In genomic region chr15:65580287-65580686, GRCh38 we compare ENCODE assay signal across 9 cellular contexts. TPM values are rescaled to one million over a fixed set of nuclear protein-coding genes. Genes with fewer than 3 reads are reported as not detected.
DNase-seq lines count a peak whose midpoint lies in the region; ATAC-seq, FAIRE-seq and TF ChIP-seq lines count a peak whose summit lies in the region.
"Had no signal": no experiment of that assay in that cellular context is flagged by ENCODE, and none has a peak within 500 bp of the region (broad histone marks: within the 10 kb centered on the region; RNA-seq: fewer than 3 reads in every experiment).

No MANE protein-coding gene starts in this region.

- H3K4me1 ChIP-seq in A549 = peaks cover 23% of the 10 kb centered on the region
- H3K4me1 ChIP-seq in hepatocyte (ENCODE audit: insufficient read depth) = peaks cover 3% of the 10 kb centered on the region
- H3K4me1 ChIP-seq in sigmoid colon = no peaks in the 10 kb centered on the region

- TF ChIP-seq POLR2A in A549 (IDR thresholded peaks at IDR 0.05; ENCODE audit: low read length) = no peak
- TF ChIP-seq POLR2A in sigmoid colon (IDR thresholded peaks at IDR 0.05) = no peak

- CTCF ChIA-PET in A549 (lab: Yijun Ruan, JAX) = interaction anchor here (0.9 to 2.7 kb wide), 5 partner anchors 16 to 195 kb away, joined by 3 to 17 read pairs (median 4); no protein-coding TSS in a partner anchor
- CTCF ChIA-PET in activated CD8-positive, alpha-beta T cell treated with anti-CD3 and anti-CD28 coated beads, Interleukin-2, amount 10 ng/mL, durations not matched to agents 7 days and 5 days (lab: Charles Lee) = interaction anchor here (0.8 kb wide), 1 partner anchor 11 kb away, joined by 3 read pairs; no protein-coding TSS in a partner anchor
- CTCF ChIA-PET in activated CD4-positive, alpha-beta T cell treated with anti-CD3 and anti-CD28 coated beads, Interleukin-2, amount 10 ng/mL, durations not matched to agents 7 days and 5 days (lab: Charles Lee) = interaction anchor here (0.8 to 1.6 kb wide), 2 partner anchors 10 to 31 kb away, joined by 3 to 6 read pairs; no protein-coding TSS in a partner anchor

- no peaks in the 10 kb centered on the region for H3K9me2 ChIP-seq in hepatocyte (replicated peaks; ENCODE audit: insufficient read depth)

- no peaks in the 10 kb centered on the region for H3K36me3 ChIP-seq in hepatocyte (replicated peaks; ENCODE audit: insufficient read depth, low read depth)
- peaks cover 12 to 100% (median 24%) of the 10 kb centered on the region in 4 donors for H3K36me3 ChIP-seq in sigmoid colon

- no peaks in the 10 kb centered on the region for H3K79me2 ChIP-seq in hepatocyte

- intact Hi-C loops in sigmoid colon (cut with DNase I) = no loop called here

- H3K9me3 Mint-ChIP-seq in activated CD8-positive, alpha-beta T cell treated with anti-CD3 and anti-CD28 coated beads, Interleukin-2, amount 10 ng/mL, durations not matched to agents 7 days and 5 days (ENCODE audit: insufficient read depth) = no peaks in the 10 kb centered on the region
- H3K9me3 Mint-ChIP-seq in activated CD4-positive, alpha-beta T cell treated with anti-CD3 and anti-CD28 coated beads, Interleukin-2, amount 10 ng/mL, durations not matched to agents 7 days and 5 days = no peaks in the 10 kb centered on the region

- H3K4me2 ChIP-seq in A549 (peak overlapping the region; percentile 16), hepatocyte (no peak overlapping the region)

- FAIRE-seq in A549 (lab: Jason Lieb, UNC) = no peak
- FAIRE-seq: HTR-8/SVneo had no signal

- no peak overlapping the region for H2AFZ ChIP-seq in hepatocyte

- no peaks in the 10 kb centered on the region for H3K27me3 Mint-ChIP-seq in activated CD8-positive, alpha-beta T cell treated with anti-CD3 and anti-CD28 coated beads, Interleukin-2, amount 10 ng/mL, durations not matched to agents 7 days and 5 days (ENCODE audit: low read depth)
- no peaks in the 10 kb centered on the region for H3K27me3 Mint-ChIP-seq in activated CD4-positive, alpha-beta T cell treated with anti-CD3 and anti-CD28 coated beads, Interleukin-2, amount 10 ng/mL, durations not matched to agents 7 days and 5 days

- peak; percentile 81 to 82 for ATAC-seq in A549
- no peak for ATAC-seq in activated CD8-positive, alpha-beta T cell treated with anti-CD3 and anti-CD28 coated beads, Interleukin-2, amount 10 ng/mL, durations not matched to agents 7 days and 5 days

- H3K4me3 Mint-ChIP-seq in activated CD8-positive, alpha-beta T cell treated with anti-CD3 and anti-CD28 coated beads, Interleukin-2, amount 10 ng/mL, durations not matched to agents 7 days and 5 days = no peak overlapping the region
- H3K4me3 Mint-ChIP-seq in activated CD4-positive, alpha-beta T cell treated with anti-CD3 and anti-CD28 coated beads, Interleukin-2, amount 10 ng/mL, durations not matched to agents 7 days and 5 days = no peak overlapping the region

- TF ChIP-seq CTCF in A549 (IDR thresholded peaks at IDR 0.05) (no peak), hepatocyte (IDR thresholded peaks at IDR 0.05; ENCODE audit: poor library complexity) (no peak), sigmoid colon (IDR thresholded peaks at IDR 0.05) (no peak)

- TF ChIP-seq EP300 in A549 (IDR thresholded peaks at IDR 0.05) (no peak), sigmoid colon (IDR thresholded peaks at IDR 0.05) (no peak)

- no peaks in the 10 kb centered on the region for H4K20me1 ChIP-seq in hepatocyte (ENCODE audit: insufficient read depth, poor library complexity, severe bottlenecking)

- H3K27me3 ChIP-seq in hepatocyte (no peaks in the 10 kb centered on the region), sigmoid colon (no peaks in the 10 kb centered on the region)

- peak overlapping the region; percentile 52 for H3K27ac Mint-ChIP-seq in activated CD8-positive, alpha-beta T cell treated with anti-CD3 and anti-CD28 coated beads, Interleukin-2, amount 10 ng/mL, durations not matched to agents 7 days and 5 days
- no peak overlapping the region for H3K27ac Mint-ChIP-seq in activated CD4-positive, alpha-beta T cell treated with anti-CD3 and anti-CD28 coated beads, Interleukin-2, amount 10 ng/mL, durations not matched to agents 7 days and 5 days

- TF ChIP-seq RAD21 in A549 (conservative IDR thresholded peaks at IDR 0.05 in 1 of 2, IDR thresholded peaks at IDR 0.05 in 1 of 2) = no peak

- no peaks in the 10 kb centered on the region for H3K9me3 ChIP-seq in A549
- H3K9me3 ChIP-seq in hepatocyte (ENCODE audit: low read depth) = no peaks in the 10 kb centered on the region
- H3K9me3 ChIP-seq in sigmoid colon = no peaks in the 10 kb centered on the region

- no peak overlapping the region for H3K4me3 ChIP-seq in A549
- H3K4me3 ChIP-seq in hepatocyte = no peak overlapping the region
- H3K4me3 ChIP-seq in sigmoid colon = no peak overlapping the region

- H3K27ac ChIP-seq in A549 (peak overlapping the region in 1 of 2 experiments; percentile 19; a peak in 1 of 6 replicates), hepatocyte (peak overlapping the region; percentile 42), sigmoid colon (no peak overlapping the region)

- peak; percentile 46 to 50 for DNase-seq in A549 (ENCODE audit: low read depth in 1 of 2, low spot score in 1 of 2)
- peak; percentile 82 for DNase-seq in GM03348 (ENCODE audit: low spot score)
- no peak for DNase-seq in activated CD8-positive, alpha-beta T cell treated with anti-CD3 and anti-CD28 coated beads, Interleukin-2, amount 10 ng/mL, durations not matched to agents 7 days and 5 days
- DNase-seq in hepatocyte (ENCODE audit: low spot score) = peak; percentile 31
- no peak for DNase-seq in NCI-H187 treated with DMSO at 0.1 percent for 48 hours (lab: John Stamatoyannopoulos, UW)
- DNase-seq in activated CD4-positive, alpha-beta T cell treated with anti-CD3 and anti-CD28 coated beads, Interleukin-2, amount 10 ng/mL, durations not matched to agents 7 days and 5 days = no peak
- DNase-seq in GF-D8 (lab: John Stamatoyannopoulos, UW) = no peak
- DNase-seq in sigmoid colon = no peak

- POLR2A ChIA-PET in A549 (lab: Yijun Ruan, JAX) = interaction anchor here (1.2 kb wide), 2 partner anchors 31 to 289 kb away, joined by 4 to 9 read pairs; partner anchors contain the start of genes INTS14 and RAB11A
- POLR2A ChIA-PET in activated CD8-positive, alpha-beta T cell treated with anti-CD3 and anti-CD28 coated beads, Interleukin-2, amount 10 ng/mL, durations not matched to agents 7 days and 5 days (lab: Charles Lee) = interaction anchor here (1.0 kb wide), 1 partner anchor 63 kb away, joined by 3 read pairs; the partner anchor contains the start of gene DPP8
- POLR2A ChIA-PET in activated CD4-positive, alpha-beta T cell treated with anti-CD3 and anti-CD28 coated beads, Interleukin-2, amount 10 ng/mL, durations not matched to agents 7 days and 5 days (lab: Charles Lee) = no interaction called here

- peaks cover 65% of the 10 kb centered on the region for H3K36me3 Mint-ChIP-seq in activated CD8-positive, alpha-beta T cell treated with anti-CD3 and anti-CD28 coated beads, Interleukin-2, amount 10 ng/mL, durations not matched to agents 7 days and 5 days (ENCODE audit: low read depth)
- H3K36me3 Mint-ChIP-seq in activated CD4-positive, alpha-beta T cell treated with anti-CD3 and anti-CD28 coated beads, Interleukin-2, amount 10 ng/mL, durations not matched to agents 7 days and 5 days (ENCODE audit: low read depth) = peaks cover 74% of the 10 kb centered on the region

- H3K4me1 Mint-ChIP-seq in activated CD8-positive, alpha-beta T cell treated with anti-CD3 and anti-CD28 coated beads, Interleukin-2, amount 10 ng/mL, durations not matched to agents 7 days and 5 days (ENCODE audit: low read depth) = peaks cover 28% of the 10 kb centered on the region
- H3K4me1 Mint-ChIP-seq in activated CD4-positive, alpha-beta T cell treated with anti-CD3 and anti-CD28 coated beads, Interleukin-2, amount 10 ng/mL, durations not matched to agents 7 days and 5 days = peaks cover 31% of the 10 kb centered on the region

RNA-seq across cellular contexts. Expression of gene INTS14, which starts 30.6 kb away (rescaled TPM):
- 81.4 and 82.1 TPM in 2 replicates for polyA plus RNA-seq in A549 (2011; rRNA removed)
- polyA plus RNA-seq in A549 (2012; cell fraction: cytosol; rRNA removed) = 41.1 and 47.1 TPM in 2 replicates
- 41.1 and 51.9 TPM in 2 replicates for polyA plus RNA-seq in A549 (2012; cell fraction: nucleus; rRNA removed)
- polyA plus RNA-seq in A549 (2017; fragmentation: RNase III; extraction: RNeasy Plus Mini Kit Qiagen cat#74134 plus additional on column Dnase treatment) = 36.6 to 40.0 TPM (median 38.1 TPM) in 3 replicates
- polyA minus RNA-seq in A549 (2011; rRNA and poly(A)+ RNA removed) = 56.3 and 68.0 TPM in 2 replicates
- total RNA-seq in activated CD8-positive, alpha-beta T cell treated with anti-CD3 and anti-CD28 coated beads, Interleukin-2, amount 10 ng/mL, durations not matched to agents 7 days and 5 days = 10 to 100 TPM; 41.2 to 43.5 TPM
- total RNA-seq in hepatocyte = 41.6 and 45.7 TPM in 2 replicates
- polyA plus RNA-seq in hepatocyte = 25.5 and 28.6 TPM in 2 replicates
- 10 to 100 TPM; 38.4 to 46.8 TPM for total RNA-seq in activated CD4-positive, alpha-beta T cell treated with anti-CD3 and anti-CD28 coated beads, Interleukin-2, amount 10 ng/mL, durations not matched to agents 7 days and 5 days
- total RNA-seq in sigmoid colon = 10 to 100 TPM; 19.5 to 26.0 (median 24.7) TPM
- polyA plus RNA-seq in sigmoid colon = 10 to 100 TPM; 16.2 to 29.9 (median 24.0) TPM

RNA-seq across cellular contexts. Expression of gene SLC24A1, which starts 41.5 kb away (rescaled TPM):
- polyA plus RNA-seq in A549 (2011; rRNA removed) (6.8 and 7.0 TPM in 2 replicates), A549 (2017; fragmentation: RNase III; extraction: RNeasy Plus Mini Kit Qiagen cat#74134 plus additional on column Dnase treatment) (5.2 to 6.4 TPM (median 5.9 TPM) in 3 replicates), hepatocyte (3.6 and 6.1 TPM in 2 replicates), sigmoid colon (1 to 10 TPM; 4.8 to 6.0 (median 5.4) TPM)
- polyA plus RNA-seq in A549 (2012; cell fraction: cytosol; rRNA removed) = 1.7 and 2.4 TPM in 2 replicates
- 1.9 and 2.1 TPM in 2 replicates for polyA plus RNA-seq in A549 (2012; cell fraction: nucleus; rRNA removed)
- polyA minus RNA-seq in A549 (2011; rRNA and poly(A)+ RNA removed) = 8.6 and 8.7 TPM in 2 replicates
- 1 to 10 TPM; 3.7 to 4.5 TPM for total RNA-seq in activated CD8-positive, alpha-beta T cell treated with anti-CD3 and anti-CD28 coated beads, Interleukin-2, amount 10 ng/mL, durations not matched to agents 7 days and 5 days
- total RNA-seq in hepatocyte (7.4 and 9.5 TPM in 2 replicates), sigmoid colon (1 to 10 TPM; 3.3 to 4.2 (median 3.9) TPM)
- 1 to 10 TPM; 4.3 to 5.4 TPM for total RNA-seq in activated CD4-positive, alpha-beta T cell treated with anti-CD3 and anti-CD28 coated beads, Interleukin-2, amount 10 ng/mL, durations not matched to agents 7 days and 5 days

RNA-seq across cellular contexts. Expression of gene HACD3, which starts 50.0 kb away (rescaled TPM):
- 186 and 212 TPM in 2 replicates for polyA plus RNA-seq in A549 (2011; rRNA removed)
- 74.2 and 83.5 TPM in 2 replicates for polyA plus RNA-seq in A549 (2012; cell fraction: cytosol; rRNA removed)
- 41.8 and 49.0 TPM in 2 replicates for polyA plus RNA-seq in A549 (2012; cell fraction: nucleus; rRNA removed)
- 140 to 151 TPM (median 149 TPM) in 3 replicates for polyA plus RNA-seq in A549 (2017; fragmentation: RNase III; extraction: RNeasy Plus Mini Kit Qiagen cat#74134 plus additional on column Dnase treatment)
- polyA minus RNA-seq in A549 (2011; rRNA and poly(A)+ RNA removed) = 92.4 and 94.1 TPM in 2 replicates
- 10 to 100 TPM; 34.8 to 36.5 TPM for total RNA-seq in activated CD8-positive, alpha-beta T cell treated with anti-CD3 and anti-CD28 coated beads, Interleukin-2, amount 10 ng/mL, durations not matched to agents 7 days and 5 days
- total RNA-seq in hepatocyte = 156 and 171 TPM in 2 replicates
- 123 and 127 TPM in 2 replicates for polyA plus RNA-seq in hepatocyte
- 10 to 100 TPM; 31.3 to 32.8 TPM for total RNA-seq in activated CD4-positive, alpha-beta T cell treated with anti-CD3 and anti-CD28 coated beads, Interleukin-2, amount 10 ng/mL, durations not matched to agents 7 days and 5 days
- total RNA-seq in sigmoid colon = 10 to 100 TPM; 26.3 to 37.2 (median 31.6) TPM
- 10 to 100 TPM in 1 of 3 donors, 1 to 10 TPM in 2; 3.0 to 30.9 (median 7.4) TPM for polyA plus RNA-seq in sigmoid colon

Comparison
In these comparisons a context has a peak if more than half of its experiments do, and no peak if none do; other contexts are left out.
1. DNase-seq: peak in A549 (2 of 2), GM03348 (single experiment) and hepatocyte (single experiment); none in activated CD8-positive, alpha-beta T cell treated with anti-CD3 and anti-CD28 coated beads, Interleukin-2, amount 10 ng/mL, durations not matched to agents 7 days and 5 days (single experiment), NCI-H187 treated with DMSO at 0.1 percent for 48 hours (single experiment), activated CD4-positive, alpha-beta T cell treated with anti-CD3 and anti-CD28 coated beads, Interleukin-2, amount 10 ng/mL, durations not matched to agents 7 days and 5 days (single experiment), GF-D8 (single experiment) and sigmoid colon (single experiment).